ENCODE assay signal across 18 cellular contexts in the genomic region with DNA sequence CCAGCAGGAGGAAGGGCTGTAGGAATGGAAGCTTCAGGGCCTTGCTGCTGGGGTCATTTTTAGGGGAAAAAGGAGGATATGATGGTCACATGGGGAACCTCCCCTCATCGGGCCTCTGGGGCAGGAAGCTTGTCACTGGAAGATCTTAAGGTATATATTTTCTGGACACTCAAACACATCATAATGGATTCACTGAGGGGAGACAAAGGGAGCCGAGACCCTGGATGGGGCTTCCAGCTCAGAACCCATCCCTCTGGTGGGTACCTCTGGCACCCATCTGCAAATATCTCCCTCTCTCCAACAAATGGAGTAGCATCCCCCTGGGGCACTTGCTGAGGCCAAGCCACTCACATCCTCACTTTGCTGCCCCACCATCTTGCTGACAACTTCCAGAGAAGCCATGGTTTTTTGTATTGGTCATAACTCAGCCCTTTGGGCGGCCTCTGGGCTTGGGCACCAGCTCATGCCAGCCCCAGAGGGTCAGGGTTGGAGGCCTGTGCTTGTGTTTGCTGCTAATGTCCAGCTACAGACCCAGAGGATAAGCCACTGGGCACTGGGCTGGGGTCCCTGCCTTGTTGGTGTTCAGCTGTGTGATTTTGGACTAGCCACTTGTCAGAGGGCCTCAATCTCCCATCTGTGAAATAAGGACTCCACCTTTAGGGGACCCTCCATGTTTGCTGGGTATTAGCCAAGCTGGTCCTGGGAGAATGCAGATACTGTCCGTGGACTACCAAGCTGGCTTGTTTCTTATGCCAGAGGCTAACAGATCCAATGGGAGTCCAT. TPM values are rescaled to one million over a fixed set of nuclear protein-coding genes. Genes with fewer than 3 reads are reported as not detected.
DNase-seq lines count a peak whose midpoint lies in the region; ATAC-seq, FAIRE-seq and TF ChIP-seq lines count a peak whose summit lies in the region.
"Had no signal": no experiment of that assay in that cellular context is flagged by ENCODE, and none has a peak within 500 bp of the region (broad histone marks: within the 10 kb centered on the region; RNA-seq: fewer than 3 reads in every experiment).

No MANE protein-coding gene starts in this region.

- FAIRE-seq in frontal cortex (lab: Jason Lieb, UNC), result no peak

- POLR2A ChIA-PET in activated CD8-positive, alpha-beta T cell treated with anti-CD3 and anti-CD28 coated beads for 36 hours (lab: Charles Lee), result interaction anchor here (1.2 to 33.1 kb wide), 13 partner anchors 0 to 246 kb away, joined by 3 to 710 read pairs (median 10); partner anchors contain the start of gene IL10RA
- POLR2A ChIA-PET in HEK293T (lab: Yijun Ruan, JAX), result no interaction called here

- no peaks in the 10 kb centered on the region for H3K27me3 Mint-ChIP-seq in activated T-cell treated with anti-CD3 and anti-CD28 coated beads, Interleukin-2, amount 50 U/mL, for 72 hours (ENCODE audit: low read depth)
- H3K27me3 Mint-ChIP-seq in activated CD8-positive, alpha-beta T cell treated with anti-CD3 and anti-CD28 coated beads for 36 hours, result no peaks in the 10 kb centered on the region
- peaks cover 1 to 6% (median 5%) of the 10 kb centered on the region in 3 donors for H3K27me3 Mint-ChIP-seq in immature natural killer cell (ENCODE audit: low read depth in 3 of 3)
- no peaks in the 10 kb centered on the region for H3K27me3 Mint-ChIP-seq in stimulated activated naive B cell treated with anti-CD40 and anti-IgM and Interleukin-4, amounts not matched to agents 10 μg/mL and 1 μg/mL and 100 μg/mL, for 72 hours
- H3K27me3 Mint-ChIP-seq: activated naive CD4-positive, alpha-beta T cell treated with anti-CD3 and anti-CD28 coated beads, Interleukin-2, amount 50 U/mL, for 24 hours had no signal

- DNase-seq in activated T-cell treated with anti-CD3 and anti-CD28 coated beads, Interleukin-2, amount 50 U/mL, for 72 hours, result no peak
- no peak for DNase-seq in activated T-cell treated with anti-CD3 and anti-CD28 coated beads for 4 hours
- DNase-seq in activated CD8-positive, alpha-beta T cell treated with anti-CD3 and anti-CD28 coated beads for 36 hours, result no peak
- DNase-seq in immature natural killer cell, result no peak
- no peak for DNase-seq in stimulated activated naive B cell treated with anti-CD40 and anti-IgM and Interleukin-4, amounts not matched to agents 10 μg/mL and 1 μg/mL and 100 μg/mL, for 72 hours
- no peak for DNase-seq in activated gamma-delta T cell treated with Interleukin-2 at 50 U/mL for 16 hours
- DNase-seq in frontal cortex (ENCODE audit: low spot score in 2 of 2), result no peak
- DNase-seq in HEK293T (ENCODE audit: extremely low spot score), result no peak
- DNase-seq: body of pancreas, H9, left lung, NCI-H1694 treated with DMSO at 0.1 percent for 48 hours, NCI-H226, ovary, upper lobe of right lung had no signal

- H3K4me3 Mint-ChIP-seq in activated T-cell treated with anti-CD3 and anti-CD28 coated beads, Interleukin-2, amount 50 U/mL, for 72 hours, result peak overlapping the region in 1 of 2 donors; percentile 16
- H3K4me3 Mint-ChIP-seq in activated CD8-positive, alpha-beta T cell treated with anti-CD3 and anti-CD28 coated beads for 36 hours, result no peak overlapping the region
- H3K4me3 Mint-ChIP-seq in immature natural killer cell, result peak overlapping the region in 2 of 5 donors; percentile 67 to 80
- H3K4me3 Mint-ChIP-seq in stimulated activated naive B cell treated with anti-CD40 and anti-IgM and Interleukin-4, amounts not matched to agents 10 μg/mL and 1 μg/mL and 100 μg/mL, for 72 hours, result peak overlapping the region in 1 of 2 donors; percentile 35
- H3K4me3 Mint-ChIP-seq: activated naive CD4-positive, alpha-beta T cell treated with anti-CD3 and anti-CD28 coated beads, Interleukin-2, amount 50 U/mL, for 24 hours; H9 had no signal

- peaks cover 29 to 43% of the 10 kb centered on the region in 2 donors for H3K36me3 Mint-ChIP-seq in activated T-cell treated with anti-CD3 and anti-CD28 coated beads, Interleukin-2, amount 50 U/mL, for 72 hours (ENCODE audit: insufficient read depth in 2 of 2)
- peaks cover 68% of the 10 kb centered on the region for H3K36me3 Mint-ChIP-seq in activated CD8-positive, alpha-beta T cell treated with anti-CD3 and anti-CD28 coated beads for 36 hours (ENCODE audit: low read depth)
- H3K36me3 Mint-ChIP-seq in immature natural killer cell, result peaks cover 34 to 53% (median 39%) of the 10 kb centered on the region in 3 donors
- peaks cover 63 to 73% of the 10 kb centered on the region in 2 donors for H3K36me3 Mint-ChIP-seq in stimulated activated naive B cell treated with anti-CD40 and anti-IgM and Interleukin-4, amounts not matched to agents 10 μg/mL and 1 μg/mL and 100 μg/mL, for 72 hours

- CTCF ChIA-PET in activated CD8-positive, alpha-beta T cell treated with anti-CD3 and anti-CD28 coated beads for 36 hours (lab: Charles Lee), result interaction anchor here (0.7 to 31.9 kb wide), 9 partner anchors 11 to 185 kb away, joined by 3 to 386 read pairs (median 11); partner anchors contain the start of gene IL10RA
- CTCF ChIA-PET in HEK293T (lab: Yijun Ruan, JAX), result no interaction called here

- peaks cover 10 to 14% of the 10 kb centered on the region in 2 donors for H3K9me3 Mint-ChIP-seq in activated T-cell treated with anti-CD3 and anti-CD28 coated beads, Interleukin-2, amount 50 U/mL, for 72 hours
- peaks cover 15% of the 10 kb centered on the region for H3K9me3 Mint-ChIP-seq in activated CD8-positive, alpha-beta T cell treated with anti-CD3 and anti-CD28 coated beads for 36 hours
- H3K9me3 Mint-ChIP-seq in immature natural killer cell, result peaks cover 0 to 5% (median 0%) of the 10 kb centered on the region in 6 donors
- peaks cover 4 to 8% of the 10 kb centered on the region in 2 donors for H3K9me3 Mint-ChIP-seq in stimulated activated naive B cell treated with anti-CD40 and anti-IgM and Interleukin-4, amounts not matched to agents 10 μg/mL and 1 μg/mL and 100 μg/mL, for 72 hours
- H3K9me3 Mint-ChIP-seq: H9 had no signal

- TF ChIP-seq CTCF in activated CD8-positive, alpha-beta T cell treated with anti-CD3 and anti-CD28 coated beads for 36 hours (IDR thresholded peaks at IDR 0.05), result no peak

- intact Hi-C loops in activated CD8-positive, alpha-beta T cell treated with anti-CD3 and anti-CD28 coated beads for 36 hours (cut with micrococcal nuclease), result loop anchor here (5.0 kb wide), 1 partner anchor 48 kb away; no protein-coding TSS in a partner anchor

- ATAC-seq in activated T-cell treated with anti-CD3 and anti-CD28 coated beads, Interleukin-2, amount 50 U/mL, for 72 hours (replicated peaks in 1 of 2), result no peak
- ATAC-seq in activated CD8-positive, alpha-beta T cell treated with anti-CD3 and anti-CD28 coated beads for 36 hours, result no peak
- ATAC-seq in stimulated activated naive B cell treated with anti-CD40 and anti-IgM and Interleukin-4, amounts not matched to agents 10 μg/mL and 1 μg/mL and 100 μg/mL, for 72 hours (replicated peaks), result no peak
- ATAC-seq: body of pancreas, left lung, Panc1, upper lobe of right lung had no signal

- H3K27ac Mint-ChIP-seq in activated T-cell treated with anti-CD3 and anti-CD28 coated beads, Interleukin-2, amount 50 U/mL, for 72 hours, result peak overlapping the region; percentile 90
- H3K27ac Mint-ChIP-seq in activated CD8-positive, alpha-beta T cell treated with anti-CD3 and anti-CD28 coated beads for 36 hours, result peak overlapping the region; percentile 99
- H3K27ac Mint-ChIP-seq in immature natural killer cell, result peak overlapping the region; percentile 76 to 97 (median 88)
- H3K27ac Mint-ChIP-seq in stimulated activated naive B cell treated with anti-CD40 and anti-IgM and Interleukin-4, amounts not matched to agents 10 μg/mL and 1 μg/mL and 100 μg/mL, for 72 hours, result peak overlapping the region; percentile 94
- H3K27ac Mint-ChIP-seq: activated naive CD4-positive, alpha-beta T cell treated with anti-CD3 and anti-CD28 coated beads, Interleukin-2, amount 50 U/mL, for 24 hours; H9 had no signal

- H3K4me1 Mint-ChIP-seq in activated T-cell treated with anti-CD3 and anti-CD28 coated beads, Interleukin-2, amount 50 U/mL, for 72 hours (ENCODE audit: low read depth), result peaks cover 95% of the 10 kb centered on the region
- H3K4me1 Mint-ChIP-seq in activated CD8-positive, alpha-beta T cell treated with anti-CD3 and anti-CD28 coated beads for 36 hours (ENCODE audit: low read depth), result peaks cover 89% of the 10 kb centered on the region
- peaks cover 85 to 90% of the 10 kb centered on the region in 2 donors for H3K4me1 Mint-ChIP-seq in immature natural killer cell
- peaks cover 78 to 92% of the 10 kb centered on the region in 2 donors for H3K4me1 Mint-ChIP-seq in stimulated activated naive B cell treated with anti-CD40 and anti-IgM and Interleukin-4, amounts not matched to agents 10 μg/mL and 1 μg/mL and 100 μg/mL, for 72 hours

TF ChIP-seq in HEK293T, 16 proteins besides CTCF, POLR2A, EP300 and RAD21:
- TF ChIP-seq ZNF384 (IDR thresholded peaks at IDR 0.05), result no peak
- TF ChIP-seq CTBP1 (IDR thresholded peaks at IDR 0.05; ENCODE audit: borderline replicate concordance), result no peak
- no peak for TF ChIP-seq FOXM1 (IDR thresholded peaks at IDR 0.05; ENCODE audit: borderline replicate concordance)

RNA-seq across cellular contexts. Expression of gene IL10RA, which starts 14.1 kb away (rescaled TPM):
- total RNA-seq in activated T-cell treated with anti-CD3 and anti-CD28 coated beads, Interleukin-2, amount 50 U/mL, for 72 hours, result 100 to 1,000 TPM in 1 of 2 donors, 10 to 100 TPM in 1; 79.6 to 123 TPM
- total RNA-seq in activated CD8-positive, alpha-beta T cell treated with anti-CD3 and anti-CD28 coated beads for 36 hours, result 10 to 100 TPM; 73.3 to 80.9 TPM
- 100 to 1,000 TPM; 215 to 460 (median 264) TPM for polyA plus RNA-seq in immature natural killer cell
- 2.0 TPM for total RNA-seq in frontal cortex
- total RNA-seq: H9 had no signal
- polyA plus RNA-seq: AG04450 had no signal

Comparison
In these comparisons a context has a peak if more than half of its experiments do, and no peak if none do; other contexts are left out.
1. RNA of gene IL10RA, which starts 14.1 kb away (total RNA-seq): 79.6 to 123 TPM in activated T-cell treated with anti-CD3 and anti-CD28 coated beads, Interleukin-2, amount 50 U/mL, for 72 hours and 73.3 to 80.9 TPM in activated CD8-positive, alpha-beta T cell treated with anti-CD3 and anti-CD28 coated beads for 36 hours; 2.0 TPM in frontal cortex (single experiment); every median in the first group is over 10 times any median in the second.
2. Peak in every context shown above with its lines, with median percentiles within 50 percentile points of each other: H3K27ac Mint-ChIP-seq.